1 cellular context compared by ENCODE assay signal in genomic region chr5:177484902-177485549, GRCh38.
TF ChIP-seq lines count a peak whose summit lies in the region.

No MANE protein-coding gene starts in this region.

TF ChIP-seq in IMR-90, 13 proteins besides CTCF, POLR2A, EP300 and RAD21:
- no peak for TF ChIP-seq BHLHE40 (IDR thresholded peaks at IDR 0.05; ENCODE audit: low read depth, low read length)
- no peak for TF ChIP-seq NFE2L2 (IDR thresholded peaks at IDR 0.05; ENCODE audit: low read depth, low read length)
- no peak for TF ChIP-seq MXI1 (IDR thresholded peaks at IDR 0.05; ENCODE audit: borderline replicate concordance, low read depth, low read length)
- TF ChIP-seq RFX5 (IDR thresholded peaks at IDR 0.05; ENCODE audit: low read depth, low read length), result no peak
- TF ChIP-seq CEBPB (IDR thresholded peaks at IDR 0.05; ENCODE audit: low read depth, low read length), result no peak
- TF ChIP-seq MAZ (IDR thresholded peaks at IDR 0.05; ENCODE audit: borderline replicate concordance, low read depth, low read length), result no peak
- no peak for TF ChIP-seq RCOR1 (IDR thresholded peaks at IDR 0.05; ENCODE audit: insufficient replicate concordance, low read length)
- TF ChIP-seq SMC3 (IDR thresholded peaks at IDR 0.05; ENCODE audit: low read depth, low read length), result no peak
